12 cellular contexts compared by ENCODE assay signal in the genomic region with DNA sequence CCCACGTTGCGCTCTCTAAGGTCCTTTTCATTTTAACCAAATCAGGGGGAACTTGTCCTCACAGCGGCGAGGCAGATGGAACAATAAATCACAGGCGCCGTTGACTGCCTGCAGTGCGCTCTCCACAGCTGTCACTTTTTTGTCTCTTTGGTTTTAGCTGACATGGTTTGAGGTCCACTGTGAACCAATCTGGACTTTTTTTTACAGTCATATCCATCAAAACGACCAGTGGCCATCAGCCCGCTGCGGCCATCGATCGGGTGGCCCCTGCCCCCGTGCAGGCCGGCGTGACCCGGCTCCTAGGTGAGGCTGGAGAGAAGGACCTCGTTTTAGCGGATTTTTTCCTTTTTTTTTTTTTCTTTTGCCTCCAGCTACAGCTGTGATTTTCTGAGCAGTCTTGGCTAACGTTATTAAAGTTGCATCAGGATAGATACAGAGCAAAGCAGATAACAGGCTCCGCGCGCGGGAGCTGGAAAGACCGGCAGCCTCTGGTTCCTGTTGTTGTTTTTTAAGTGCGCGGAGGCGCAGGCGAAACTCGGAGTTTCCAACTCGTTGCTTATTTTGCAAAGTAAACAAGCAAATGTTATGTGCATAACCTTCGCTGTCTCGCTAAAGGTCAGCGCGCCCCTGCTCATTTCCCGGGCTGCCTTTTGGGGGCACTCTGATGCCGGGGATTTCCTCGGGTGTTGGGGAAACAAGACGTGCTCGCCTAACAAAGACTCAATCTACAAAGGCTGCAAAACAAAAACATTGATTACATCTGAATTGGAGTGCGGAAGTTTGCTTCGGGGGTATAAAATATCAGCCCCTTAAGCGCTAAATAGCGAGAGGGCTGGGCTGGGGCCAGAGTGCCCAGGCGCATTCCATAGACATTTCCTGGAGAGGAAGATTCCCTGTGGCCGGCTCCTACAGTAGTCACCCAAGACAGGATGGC.
DNase-seq lines count a peak whose midpoint lies in the region; ATAC-seq, FAIRE-seq and TF ChIP-seq lines count a peak whose summit lies in the region.
"Had no signal": no experiment of that assay in that cellular context is flagged by ENCODE, and none has a peak within 500 bp of the region (broad histone marks: within the 10 kb centered on the region; RNA-seq: fewer than 3 reads in every experiment).

No MANE protein-coding gene starts in this region.

- peaks cover 73% of the 10 kb centered on the region for H3K27me3 Mint-ChIP-seq in CD4-positive, alpha-beta T cell

- no peaks in the 10 kb centered on the region for H3K36me3 Mint-ChIP-seq in CD4-positive, alpha-beta T cell (ENCODE audit: low read depth)
- H3K36me3 Mint-ChIP-seq: activated naive CD8-positive, alpha-beta T cell treated with anti-CD3 and anti-CD28 coated beads for 36 hours had no signal

- H3K9me3 ChIP-seq in pancreas: no peaks in the 10 kb centered on the region
- no peaks in the 10 kb centered on the region for H3K9me3 ChIP-seq in CD4-positive, alpha-beta T cell (ENCODE audit: control insufficient read depth, low read length)

- H3K27ac ChIP-seq in pancreas: no peak overlapping the region
- no peak overlapping the region for H3K27ac ChIP-seq in CD4-positive, alpha-beta T cell (ENCODE audit: low read depth, low read length)

- ATAC-seq in left cardiac atrium (peak; percentile 45 to 51), pancreas (peak in 3 of 4 donors; percentile 27 to 77 (median 42)), HG02588 (IDR thresholded peaks at IDR 0.05; ENCODE audit: unreplicated experiment) (no peak)
- no peak for ATAC-seq in CD4-positive, alpha-beta T cell (ENCODE audit: poor library complexity)

- H3K27ac Mint-ChIP-seq in CD4-positive, alpha-beta T cell: no peak overlapping the region
- H3K27ac Mint-ChIP-seq: activated CD4-positive, alpha-beta T cell treated with anti-CD3 and anti-CD28 coated beads, Interleukin-2, amount 10 ng/mL, durations not matched to agents 7 days and 5 days; activated naive CD8-positive, alpha-beta T cell treated with anti-CD3 and anti-CD28 coated beads for 36 hours; B cell had no signal

- no peaks in the 10 kb centered on the region for H3K4me1 Mint-ChIP-seq in CD4-positive, alpha-beta T cell (ENCODE audit: low read depth)
- H3K4me1 Mint-ChIP-seq: activated CD4-positive, alpha-beta T cell treated with anti-CD3 and anti-CD28 coated beads, Interleukin-2, amount 10 ng/mL, durations not matched to agents 7 days and 5 days; activated naive CD8-positive, alpha-beta T cell treated with anti-CD3 and anti-CD28 coated beads for 36 hours; B cell had no signal

- H3K4me3 ChIP-seq in pancreas: no peak overlapping the region

- FAIRE-seq in pancreas (lab: Jason Lieb, UNC): no peak

- H3K4me1 ChIP-seq in pancreas: no peaks in the 10 kb centered on the region

- DNase-seq in DMS 273 treated with DMSO at 0.1 percent for 48 hours (lab: John Stamatoyannopoulos, UW): peak; percentile 50
- peak; percentile 85 for DNase-seq in NCI-H748 (lab: John Stamatoyannopoulos, UW; ENCODE audit: unreplicated experiment)
- no peak for DNase-seq in left cardiac atrium
- DNase-seq in pancreas: peak in 1 of 6 donors; percentile 13
- no peak for DNase-seq in NCI-H226
- no peak for DNase-seq in CD4-positive, alpha-beta T cell
- DNase-seq in KBM-7: no peak
- DNase-seq: activated CD4-positive, alpha-beta T cell treated with anti-CD3 and anti-CD28 coated beads, Interleukin-2, amount 10 ng/mL, durations not matched to agents 7 days and 5 days; activated naive CD8-positive, alpha-beta T cell treated with anti-CD3 and anti-CD28 coated beads for 36 hours; NCI-H1105 treated with DMSO at 0.1 percent for 48 hours had no signal

- intact Hi-C loops in left cardiac atrium (cut with DNase I) (loop anchor here in 1 of 2 donors (10.0 kb wide), 1 partner anchor 314 kb away; no protein-coding TSS in a partner anchor), pancreas (cut with DNase I) (no loop called here)
- intact Hi-C loops in CD4-positive, alpha-beta T cell (cut with DNase I, micrococcal nuclease): no loop called here

- no peak overlapping the region for H3K4me3 Mint-ChIP-seq in CD4-positive, alpha-beta T cell
- H3K4me3 Mint-ChIP-seq: activated CD4-positive, alpha-beta T cell treated with anti-CD3 and anti-CD28 coated beads, Interleukin-2, amount 10 ng/mL, durations not matched to agents 7 days and 5 days; activated naive CD8-positive, alpha-beta T cell treated with anti-CD3 and anti-CD28 coated beads for 36 hours; B cell had no signal

- no peaks in the 10 kb centered on the region for H3K9me3 Mint-ChIP-seq in CD4-positive, alpha-beta T cell
- H3K9me3 Mint-ChIP-seq: activated CD4-positive, alpha-beta T cell treated with anti-CD3 and anti-CD28 coated beads, Interleukin-2, amount 10 ng/mL, durations not matched to agents 7 days and 5 days; activated naive CD8-positive, alpha-beta T cell treated with anti-CD3 and anti-CD28 coated beads for 36 hours had no signal

- WGBS in pancreas, 2 donors: 4 to 5% methylated on average over 45 of the region's 45 CpGs

- H3K36me3 ChIP-seq in pancreas: no peaks in the 10 kb centered on the region

- in situ Hi-C loops in KBM-7 (cut with MboI; ENCODE audit: low pct_unique_long_range_greater_than_20kb, low sequenced_read_pairs): no loop called here

- no peak for TF ChIP-seq CTCF in pancreas (IDR thresholded peaks at IDR 0.05)
- TF ChIP-seq CTCF in CD4-positive, alpha-beta T cell (IDR thresholded peaks at IDR 0.05): no peak

- peaks cover 0 to 28% (median 2%) of the 10 kb centered on the region in 4 donors for H3K27me3 ChIP-seq in pancreas
- H3K27me3 ChIP-seq in CD4-positive, alpha-beta T cell (ENCODE audit: control insufficient read depth, insufficient read depth, low read length): peaks cover 54% of the 10 kb centered on the region

- POLR2A ChIA-PET in CD4-positive, alpha-beta T cell (lab: Charles Lee): no interaction called here

- CTCF ChIA-PET in CD4-positive, alpha-beta T cell (lab: Charles Lee): no interaction called here

Comparison
In these comparisons a context has a peak if more than half of its experiments do, and no peak if none do; other contexts are left out.
1. DNase-seq: peak in DMS 273 treated with DMSO at 0.1 percent for 48 hours (single experiment) and NCI-H748 (single experiment); none in left cardiac atrium (single experiment), NCI-H226 (single experiment), CD4-positive, alpha-beta T cell (0 of 10) and KBM-7 (single experiment).
2. ATAC-seq: peak in left cardiac atrium (2 of 2) and pancreas (3 of 4); none in CD4-positive, alpha-beta T cell (single experiment) and HG02588 (single experiment).